In genomic region chr4:138706206-138706605, GRCh38 we compare ENCODE assay signal across 26 cellular contexts.
"Had no signal": no experiment of that assay in that cellular context is flagged by ENCODE, and none has a peak within 500 bp of the region (broad histone marks: within the 10 kb centered on the region; RNA-seq: fewer than 3 reads in every experiment).

No MANE protein-coding gene starts in this region.

- H2AFZ ChIP-seq: PC-9 had no signal

- H3K27me3 ChIP-seq: adrenal gland, brain microvascular endothelial cell, cardiac muscle cell, MG63 had no signal

- H3K9me3 ChIP-seq: adrenal gland, MG63 had no signal

- H3K4me3 ChIP-seq: adrenal gland, cardiac muscle cell, MG63, PC-9 had no signal

- H3K4me1 Mint-ChIP-seq: activated CD4-positive, alpha-beta T cell treated with anti-CD3 and anti-CD28 coated beads for 36 hours; activated naive CD4-positive, alpha-beta T cell treated with anti-CD3 and anti-CD28 coated beads, Interleukin-2, amount 10 ng/mL, durations not matched to agents 7 days and 5 days; activated naive CD8-positive, alpha-beta T cell treated with anti-CD3 and anti-CD28 coated beads for 36 hours; T-helper 17 cell had no signal

- H3K4me2 ChIP-seq: KMS-11, PC-9 had no signal

- H3K27ac Mint-ChIP-seq: activated CD4-positive, alpha-beta T cell treated with anti-CD3 and anti-CD28 coated beads for 36 hours; activated CD8-positive, alpha-beta T cell treated with anti-CD3 and anti-CD28 coated beads for 36 hours; activated naive CD4-positive, alpha-beta T cell treated with anti-CD3 and anti-CD28 coated beads, Interleukin-2, amount 10 ng/mL, durations not matched to agents 7 days and 5 days; activated naive CD8-positive, alpha-beta T cell treated with anti-CD3 and anti-CD28 coated beads for 36 hours; activated T-cell treated with anti-CD3 and anti-CD28 coated beads, Interleukin-2, amount 50 U/mL, for 72 hours; activated T-helper 2 cell treated with anti-CD3 and anti-CD28 coated beads, Interferon-gamma antibody, Interleukin-2, Interleukin-4, amounts not matched to agents 10 μg/mL and 5 μg/mL and 100 μg/mL, durations not matched to agents 14 hours and 24 hours and 36 hours; T-helper 17 cell had no signal

- H3K9me3 Mint-ChIP-seq: activated CD8-positive, alpha-beta T cell treated with anti-CD3 and anti-CD28 coated beads for 36 hours; activated naive CD4-positive, alpha-beta T cell treated with anti-CD3 and anti-CD28 coated beads, Interleukin-2, amount 10 ng/mL, durations not matched to agents 7 days and 5 days; activated naive CD8-positive, alpha-beta T cell treated with anti-CD3 and anti-CD28 coated beads for 36 hours; activated T-helper 2 cell treated with anti-CD3 and anti-CD28 coated beads, Interferon-gamma antibody, Interleukin-2, Interleukin-4, amounts not matched to agents 10 μg/mL and 5 μg/mL and 100 μg/mL, durations not matched to agents 14 hours and 24 hours and 36 hours had no signal

- ATAC-seq: activated CD4-positive, alpha-beta T cell treated with anti-CD3 and anti-CD28 coated beads for 36 hours; activated CD8-positive, alpha-beta T cell treated with anti-CD3 and anti-CD28 coated beads for 36 hours; activated T-cell treated with anti-CD3 and anti-CD28 coated beads, Interleukin-2, amount 50 U/mL, for 72 hours; T-helper 17 cell had no signal

- H3K9ac ChIP-seq: KMS-11 had no signal

- H3K27ac ChIP-seq: adrenal gland, brain microvascular endothelial cell, cardiac muscle cell, KMS-11, PC-9 had no signal

- H3K27me3 Mint-ChIP-seq: activated naive CD4-positive, alpha-beta T cell treated with anti-CD3 and anti-CD28 coated beads, Interleukin-2, amount 10 ng/mL, durations not matched to agents 7 days and 5 days had no signal

- H3K4me1 ChIP-seq: adrenal gland had no signal

- H3K4me3 Mint-ChIP-seq: activated CD4-positive, alpha-beta T cell treated with anti-CD3 and anti-CD28 coated beads for 36 hours; activated CD8-positive, alpha-beta T cell treated with anti-CD3 and anti-CD28 coated beads for 36 hours; activated naive CD4-positive, alpha-beta T cell treated with anti-CD3 and anti-CD28 coated beads, Interleukin-2, amount 10 ng/mL, durations not matched to agents 7 days and 5 days; activated naive CD8-positive, alpha-beta T cell treated with anti-CD3 and anti-CD28 coated beads for 36 hours; activated T-cell treated with anti-CD3 and anti-CD28 coated beads, Interleukin-2, amount 50 U/mL, for 72 hours; T-helper 17 cell had no signal

- DNase-seq: activated CD4-positive, alpha-beta T cell treated with anti-CD3 and anti-CD28 coated beads for 36 hours; activated CD8-positive, alpha-beta memory T cell treated with anti-CD3 and anti-CD28 coated beads, Interleukin-2, amount 50 U/mL, for 4 hours; activated CD8-positive, alpha-beta T cell treated with anti-CD3 and anti-CD28 coated beads for 36 hours; activated gamma-delta T cell treated with Interleukin-2 at 50 U/mL for 16 hours; activated naive CD4-positive, alpha-beta T cell treated with anti-CD3 and anti-CD28 coated beads, Interleukin-2, amount 10 ng/mL, durations not matched to agents 7 days and 5 days; activated naive CD8-positive, alpha-beta T cell treated with anti-CD3 and anti-CD28 coated beads for 36 hours; activated T-cell treated with anti-CD3 and anti-CD28 coated beads, Interleukin-2, amount 50 U/mL, for 72 hours; adrenal gland; anterior cingulate cortex; brain microvascular endothelial cell; MG63; MV-4-11; NCI-H1105; NCI-H1436 treated with DMSO at 0.1 percent for 48 hours; NCI-H187; NCI-H2081 treated with DMSO at 0.1 percent for 48 hours; NCI-H446; NCI-H524; PC-9; SIG-M5; T-helper 17 cell; T-helper 9 cell; WERI-Rb-1 had no signal

- H3K36me3 ChIP-seq: adrenal gland, brain microvascular endothelial cell, cardiac muscle cell, MG63, WERI-Rb-1 had no signal

- H3K36me3 Mint-ChIP-seq: activated naive CD4-positive, alpha-beta T cell treated with anti-CD3 and anti-CD28 coated beads, Interleukin-2, amount 10 ng/mL, durations not matched to agents 7 days and 5 days; activated naive CD8-positive, alpha-beta T cell treated with anti-CD3 and anti-CD28 coated beads for 36 hours had no signal
